Comparison of ENCODE assay signal across 10 cellular contexts in genomic region chr12:6602526-6602925, GRCh38. TPM values are rescaled to one million over a fixed set of nuclear protein-coding genes. Genes with fewer than 3 reads are reported as not detected.
DNase-seq lines count a peak whose midpoint lies in the region; ATAC-seq and TF ChIP-seq lines count a peak whose summit lies in the region.
"Had no signal": no experiment of that assay in that cellular context is flagged by ENCODE, and none has a peak within 500 bp of the region (broad histone marks: within the 10 kb centered on the region; RNA-seq: fewer than 3 reads in every experiment).

No MANE protein-coding gene starts in this region.

- peaks cover 38 to 45% (median 41%) of the 10 kb centered on the region in 10 experiments for H3K4me1 ChIP-seq in BLaER1 treated with 17β-estradiol and CSF1 and Interleukin-3, amounts not matched to agents 10 nM and 100 nM
- H3K4me1 ChIP-seq in MM.1S (ENCODE audit: low read length): peaks cover 25% of the 10 kb centered on the region
- peaks cover 29% of the 10 kb centered on the region for H3K4me1 ChIP-seq in effector memory CD4-positive, alpha-beta T cell (ENCODE audit: control insufficient read depth, insufficient read depth, low read length, poor library complexity, severe bottlenecking)
- H3K4me1 ChIP-seq in psoas muscle: peaks cover 37% of the 10 kb centered on the region

- TF ChIP-seq CTCF in MM.1S (IDR thresholded peaks at IDR 0.05; ENCODE audit: low read length) (no peak), psoas muscle (IDR thresholded peaks at IDR 0.05) (no peak)

- intact Hi-C loops in psoas muscle (cut with DNase I): no loop called here

- 39 to 47% (median 44%) methylated on average over 3 of the region's 3 CpGs for WGBS in psoas muscle, 3 donors

- H3K27me3 ChIP-seq in BLaER1 treated with 17β-estradiol and CSF1 and Interleukin-3, amounts not matched to agents 10 nM and 100 nM: no peaks in the 10 kb centered on the region
- no peaks in the 10 kb centered on the region for H3K27me3 ChIP-seq in MM.1S (replicated peaks; ENCODE audit: insufficient read depth, low read length)
- H3K27me3 ChIP-seq in effector memory CD4-positive, alpha-beta T cell (replicated peaks; ENCODE audit: control insufficient read depth, insufficient read depth, low read length, poor library complexity, severe bottlenecking): no peaks in the 10 kb centered on the region
- no peaks in the 10 kb centered on the region for H3K27me3 ChIP-seq in psoas muscle (ENCODE audit: insufficient read depth in 3 of 3, low read length in 2 of 3)
- H3K27me3 ChIP-seq: foreskin keratinocyte had no signal

- ATAC-seq in psoas muscle (no peak), GM21390 (IDR thresholded peaks at IDR 0.05; ENCODE audit: unreplicated experiment) (no peak), GM18867 (IDR thresholded peaks at IDR 0.05; ENCODE audit: unreplicated experiment) (no peak), GM18517 (IDR thresholded peaks at IDR 0.05; ENCODE audit: unreplicated experiment) (no peak)
- ATAC-seq: foreskin keratinocyte had no signal

- no peak for DNase-seq in MM.1S
- DNase-seq in effector memory CD4-positive, alpha-beta T cell: no peak
- DNase-seq in psoas muscle: no peak
- no peak for DNase-seq in HCEC 1CT
- DNase-seq: foreskin keratinocyte, NCI-H1436 had no signal

- no peaks in the 10 kb centered on the region for H3K9me2 ChIP-seq in MM.1S (replicated peaks; ENCODE audit: insufficient read depth, low read length)

- peak overlapping the region; percentile 67 to 92 (median 79) for H3K9ac ChIP-seq in BLaER1 treated with 17β-estradiol and CSF1 and Interleukin-3, amounts not matched to agents 10 nM and 100 nM
- no peak overlapping the region; the same call in 1 of the 2 replicates for H3K9ac ChIP-seq in MM.1S (ENCODE audit: low read length)

- no peaks in the 10 kb centered on the region for H3K9me3 ChIP-seq in BLaER1 treated with 17β-estradiol and CSF1 and Interleukin-3, amounts not matched to agents 10 nM and 100 nM (replicated peaks in 1 of 11)
- H3K9me3 ChIP-seq in MM.1S (replicated peaks; ENCODE audit: insufficient read depth, low read length): no peaks in the 10 kb centered on the region
- no peaks in the 10 kb centered on the region for H3K9me3 ChIP-seq in effector memory CD4-positive, alpha-beta T cell (ENCODE audit: control insufficient read depth, low read length)
- H3K9me3 ChIP-seq in psoas muscle: no peaks in the 10 kb centered on the region

- peak overlapping the region; percentile 44 to 92 (median 85); a peak in 21 of 22 replicates for H3K27ac ChIP-seq in BLaER1 treated with 17β-estradiol and CSF1 and Interleukin-3, amounts not matched to agents 10 nM and 100 nM
- H3K27ac ChIP-seq in MM.1S (ENCODE audit: low read length) (no peak overlapping the region), psoas muscle (peak overlapping the region; percentile 9)
- H3K27ac ChIP-seq in effector memory CD4-positive, alpha-beta T cell (ENCODE audit: insufficient read depth, low read length, poor library complexity, severe bottlenecking): peak overlapping the region; percentile 61
- H3K27ac ChIP-seq: foreskin keratinocyte had no signal

- H3F3A ChIP-seq in MM.1S (ENCODE audit: insufficient read depth, low read length): peaks cover 14% of the 10 kb centered on the region

- H3K79me2 ChIP-seq in MM.1S (ENCODE audit: low read length): peaks cover 85% of the 10 kb centered on the region

- H3K4me2 ChIP-seq in BLaER1 treated with 17β-estradiol and CSF1 and Interleukin-3, amounts not matched to agents 10 nM and 100 nM: peak overlapping the region; percentile 96 to 100 (median 99)
- H3K4me2 ChIP-seq in MM.1S (ENCODE audit: low read depth, low read length): peak overlapping the region; percentile 75

- H3K4me3 ChIP-seq in BLaER1 treated with 17β-estradiol and CSF1 and Interleukin-3, amounts not matched to agents 10 nM and 100 nM: peak overlapping the region; percentile 36 to 97 (median 88); a peak in 17 of 20 replicates
- H3K4me3 ChIP-seq in MM.1S (ENCODE audit: low read length) (no peak overlapping the region), psoas muscle (peak overlapping the region; percentile 33)
- H3K4me3 ChIP-seq in effector memory CD4-positive, alpha-beta T cell (ENCODE audit: insufficient read depth, low read depth, low read length, poor library complexity, severe bottlenecking): peak overlapping the region; percentile 38

- H4K20me1 ChIP-seq in BLaER1 treated with 17β-estradiol and CSF1 and Interleukin-3, amounts not matched to agents 10 nM and 100 nM: peaks cover 59 to 86% (median 84%) of the 10 kb centered on the region in 11 experiments; a peak in 21 of 22 replicates
- H4K20me1 ChIP-seq in MM.1S (ENCODE audit: insufficient read depth, low read length): no peaks in the 10 kb centered on the region

- no peak overlapping the region for H2AFZ ChIP-seq in MM.1S (ENCODE audit: low read length)

- peaks cover 51 to 76% (median 63%) of the 10 kb centered on the region in 11 experiments for H3K36me3 ChIP-seq in BLaER1 treated with 17β-estradiol and CSF1 and Interleukin-3, amounts not matched to agents 10 nM and 100 nM
- peaks cover 32% of the 10 kb centered on the region for H3K36me3 ChIP-seq in MM.1S (replicated peaks; ENCODE audit: insufficient read depth, low read length)
- H3K36me3 ChIP-seq in effector memory CD4-positive, alpha-beta T cell (ENCODE audit: control insufficient read depth, insufficient read depth, low read length): peaks cover 51% of the 10 kb centered on the region
- peaks cover 18 to 66% of the 10 kb centered on the region in 2 donors for H3K36me3 ChIP-seq in psoas muscle (ENCODE audit: insufficient read depth in 1 of 2, low read depth in 1 of 2)

RNA-seq across cellular contexts. Expression of gene CHD4, which starts 4.7 kb away (rescaled TPM):
- total RNA-seq in psoas muscle: 100 to 1,000 TPM in 2 of 4 donors, 10 to 100 TPM in 2; 94.5 to 152 (median 112) TPM
- 10 to 100 TPM; 62.5 to 90.0 (median 78.5) TPM for polyA plus RNA-seq in psoas muscle

RNA-seq across cellular contexts. Expression of gene LPAR5, which starts 33.2 kb away (rescaled TPM):
- total RNA-seq in psoas muscle: under 1 TPM; 0.30 to 0.60 (median 0.39) TPM
- polyA plus RNA-seq in psoas muscle: under 1 TPM; 0.04 to 0.20 (median 0.05) TPM

RNA-seq across cellular contexts. Expression of gene NOP2, which starts 34.4 kb away (rescaled TPM):
- total RNA-seq in psoas muscle: 10 to 100 TPM; 29.8 to 62.2 (median 52.9) TPM
- polyA plus RNA-seq in psoas muscle: 10 to 100 TPM; 44.1 to 67.0 (median 66.4) TPM

RNA-seq across cellular contexts. Expression of gene ACRBP, which starts 44.7 kb away (rescaled TPM):
- total RNA-seq in psoas muscle: under 1 TPM; 0.44 to 0.99 (median 0.86) TPM
- under 1 TPM in 2 of 3 donors, not detected in 1; 0.29 to 0.82 TPM for polyA plus RNA-seq in psoas muscle

RNA-seq across cellular contexts. Expression of gene IFFO1, which starts 46.7 kb away (rescaled TPM):
- total RNA-seq in psoas muscle: 10 to 100 TPM; 12.6 to 26.3 (median 18.0) TPM
- 1 to 10 TPM; 6.7 to 8.9 (median 8.3) TPM for polyA plus RNA-seq in psoas muscle
